ENCODE assay signal across 10 cellular contexts in the genomic region with DNA sequence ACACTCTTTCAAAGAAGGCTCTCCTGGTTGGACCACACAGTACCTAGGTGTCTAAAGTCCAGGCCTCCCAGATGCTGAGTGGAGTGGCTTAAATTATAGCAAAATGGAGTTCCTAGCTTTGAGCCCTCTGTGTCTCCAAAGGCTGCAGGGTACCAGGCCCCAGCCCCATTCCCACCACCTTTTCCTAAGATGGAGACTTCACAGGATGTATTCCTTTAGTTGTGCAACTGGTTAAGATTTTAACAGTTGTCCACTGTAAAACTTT. TPM values are rescaled to one million over a fixed set of nuclear protein-coding genes. Genes with fewer than 3 reads are reported as not detected.
DNase-seq lines count a peak whose midpoint lies in the region; ATAC-seq and TF ChIP-seq lines count a peak whose summit lies in the region.
"Had no signal": no experiment of that assay in that cellular context is flagged by ENCODE, and none has a peak within 500 bp of the region (broad histone marks: within the 10 kb centered on the region; RNA-seq: fewer than 3 reads in every experiment).

No MANE protein-coding gene starts in this region.

- H3K9me3 ChIP-seq in BLaER1 treated with 17β-estradiol and CSF1 and Interleukin-3, amounts not matched to agents 10 nM and 100 nM (replicated peaks in 1 of 11), result no peaks in the 10 kb centered on the region
- H3K9me3 ChIP-seq in HUES64 (ENCODE audit: insufficient read depth, low read depth, low read length), result no peaks in the 10 kb centered on the region

- H3K9me3 Mint-ChIP-seq in neural crest cell, result no peaks in the 10 kb centered on the region

- DNase-seq in dorsolateral prefrontal cortex (no peak), neural crest cell (ENCODE audit: low read depth, low spot score) (no peak), occipital lobe (lab: John Stamatoyannopoulos, UW) (no peak), NCI-H1092 (lab: John Stamatoyannopoulos, UW) (no peak)
- no peak for DNase-seq in stimulated activated CD4-positive, alpha-beta T cell treated with anti-CD3 and anti-CD28 coated beads, Interleukin-2, amount 100 ng/mL, for 24 hours
- DNase-seq: OCI-M1; stimulated activated CD4-positive, alpha-beta T cell treated with anti-CD3 and anti-CD28 coated beads, Interleukin-15, amount 100 ng/mL, for 24 hours had no signal

- H3K36me3 Mint-ChIP-seq in neural crest cell (ENCODE audit: low read depth), result no peaks in the 10 kb centered on the region

- no peak overlapping the region for H3K9ac ChIP-seq in BLaER1 treated with 17β-estradiol and CSF1 and Interleukin-3, amounts not matched to agents 10 nM and 100 nM
- H3K9ac ChIP-seq in HUES64 (ENCODE audit: low read depth, low read length), result no peak overlapping the region

- peaks cover 21 to 45% (median 27%) of the 10 kb centered on the region in 11 experiments; a peak in 18 of 22 replicates for H3K27me3 ChIP-seq in BLaER1 treated with 17β-estradiol and CSF1 and Interleukin-3, amounts not matched to agents 10 nM and 100 nM
- H3K27me3 ChIP-seq in HUES64 (ENCODE audit: insufficient read depth, low read length) (peaks cover 9% of the 10 kb centered on the region; the same call in 1 of the 2 replicates), dorsolateral prefrontal cortex (no peaks in the 10 kb centered on the region)

- peaks cover 60% of the 10 kb centered on the region for H3K27me3 Mint-ChIP-seq in neural crest cell (ENCODE audit: low read depth)

- no peak overlapping the region for H3K27ac ChIP-seq in BLaER1 treated with 17β-estradiol and CSF1 and Interleukin-3, amounts not matched to agents 10 nM and 100 nM
- no peak overlapping the region for H3K27ac ChIP-seq in HUES64 (ENCODE audit: low read depth, low read length)
- H3K27ac ChIP-seq in dorsolateral prefrontal cortex, result peak overlapping the region in 38 of 59 donors; percentile 4 to 100 (median 87)

- intact Hi-C loops in dorsolateral prefrontal cortex (cut with DNase I), result loop anchor here (2.0 to 10.0 kb wide), 4 partner anchors 84 to 469 kb away; no protein-coding TSS in a partner anchor

- H3K4me1 ChIP-seq in BLaER1 treated with 17β-estradiol and CSF1 and Interleukin-3, amounts not matched to agents 10 nM and 100 nM, result peaks cover 48 to 91% (median 83%) of the 10 kb centered on the region in 10 experiments
- H3K4me1 ChIP-seq in HUES64 (ENCODE audit: insufficient read depth, low read length), result peaks cover 64% of the 10 kb centered on the region

- H3K4me1 Mint-ChIP-seq in neural crest cell, result peaks cover 43% of the 10 kb centered on the region

- TF ChIP-seq CTCF in dorsolateral prefrontal cortex (IDR thresholded peaks at IDR 0.05 in 54 of 56, conservative IDR thresholded peaks at IDR 0.05 in 2 of 56; ENCODE audit: low read depth in 1 of 56, partially characterized antibody in 56 of 56) (no peak), neural crest cell (conservative IDR thresholded peaks at IDR 0.05) (no peak)

- H3K4me3 ChIP-seq in BLaER1 treated with 17β-estradiol and CSF1 and Interleukin-3, amounts not matched to agents 10 nM and 100 nM, result no peak overlapping the region
- peak overlapping the region; percentile 73 for H3K4me3 ChIP-seq in HUES64 (ENCODE audit: low read length)
- H3K4me3 ChIP-seq in dorsolateral prefrontal cortex, result peak overlapping the region in 43 of 59 donors; percentile 6 to 94 (median 85)

- no peak for ATAC-seq in GM18511 (IDR thresholded peaks at IDR 0.05; ENCODE audit: unreplicated experiment)

- peak overlapping the region; percentile 93 to 100 (median 98); a peak in 21 of 22 replicates for H3K4me2 ChIP-seq in BLaER1 treated with 17β-estradiol and CSF1 and Interleukin-3, amounts not matched to agents 10 nM and 100 nM

- peak overlapping the region; percentile 53 for H3K27ac Mint-ChIP-seq in neural crest cell (ENCODE audit: unreplicated experiment)

- peaks cover 77 to 100% (median 100%) of the 10 kb centered on the region in 11 experiments for H4K20me1 ChIP-seq in BLaER1 treated with 17β-estradiol and CSF1 and Interleukin-3, amounts not matched to agents 10 nM and 100 nM

- peaks cover 6 to 68% (median 37%) of the 10 kb centered on the region in 11 experiments; a peak in 19 of 22 replicates for H3K36me3 ChIP-seq in BLaER1 treated with 17β-estradiol and CSF1 and Interleukin-3, amounts not matched to agents 10 nM and 100 nM
- peaks cover 50% of the 10 kb centered on the region for H3K36me3 ChIP-seq in HUES64 (ENCODE audit: insufficient read depth, low read length)

- H3K4me3 Mint-ChIP-seq in neural crest cell, result peak overlapping the region; percentile 69

RNA-seq across cellular contexts. Expression of a gene that starts 4.9 kb away (rescaled TPM):
- polyA plus RNA-seq in HUES64 (2013, experiment 1 of 2), result 9.8 TPM
- 10.7 TPM for polyA plus RNA-seq in HUES64 (2013, experiment 2 of 2)
- total RNA-seq in dorsolateral prefrontal cortex, result 10 to 100 TPM; 14.2 to 34.2 (median 23.6) TPM
- 1.8 and 2.0 TPM in 2 replicates for total RNA-seq in neural crest cell
- total RNA-seq in occipital lobe, result 18.7 TPM

Comparison
In these comparisons a context has a peak if more than half of its experiments do, and no peak if none do; other contexts are left out.
1. H3K27ac ChIP-seq: peak in dorsolateral prefrontal cortex (38 of 59); none in BLaER1 treated with 17β-estradiol and CSF1 and Interleukin-3, amounts not matched to agents 10 nM and 100 nM (0 of 11) and HUES64 (single experiment).
2. H3K4me3 ChIP-seq: peak in HUES64 (single experiment) and dorsolateral prefrontal cortex (43 of 59); none in BLaER1 treated with 17β-estradiol and CSF1 and Interleukin-3, amounts not matched to agents 10 nM and 100 nM (0 of 10).